In the genomic region with DNA sequence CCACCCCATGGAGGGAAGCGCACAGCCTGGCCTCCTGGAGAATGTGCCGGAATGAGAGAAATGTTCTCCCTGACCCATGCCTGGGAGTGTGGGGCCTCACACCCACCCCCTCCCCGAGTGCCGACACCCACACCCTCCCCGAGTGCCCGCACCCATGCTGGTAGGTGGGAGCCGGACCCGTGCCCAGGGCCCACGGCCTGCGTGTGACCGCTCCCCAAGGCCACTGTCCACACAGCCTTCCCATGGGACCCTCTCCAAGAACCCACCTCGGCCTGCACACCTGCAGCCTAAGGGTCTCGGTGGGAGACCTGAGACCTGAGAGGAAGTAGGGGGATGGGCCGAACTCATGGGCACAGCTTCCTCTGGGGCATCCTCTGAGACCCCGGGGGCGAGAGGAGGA, we compare ENCODE assay signal across 13 cellular contexts. TPM values are rescaled to one million over a fixed set of nuclear protein-coding genes. Genes with fewer than 3 reads are reported as not detected.
A peak's percentile ranks its signal among the peaks of the same experiment; 100 is the strongest.
DNase-seq lines count a peak whose midpoint lies in the region; ATAC-seq, FAIRE-seq and TF ChIP-seq lines count a peak whose summit lies in the region.
"Had no signal": no experiment of that assay in that cellular context is flagged by ENCODE, and none has a peak within 500 bp of the region (broad histone marks: within the 10 kb centered on the region; RNA-seq: fewer than 3 reads in every experiment).

No MANE protein-coding gene starts in this region.

- peaks cover 38 to 72% (median 56%) of the 10 kb centered on the region in 11 experiments for H3K27me3 ChIP-seq in BLaER1 treated with 17β-estradiol and CSF1 and Interleukin-3, amounts not matched to agents 10 nM and 100 nM
- H3K27me3 ChIP-seq in pancreas = no peaks in the 10 kb centered on the region

- no peaks in the 10 kb centered on the region for H3K9me3 ChIP-seq in BLaER1 treated with 17β-estradiol and CSF1 and Interleukin-3, amounts not matched to agents 10 nM and 100 nM (replicated peaks in 1 of 11)
- H3K9me3 ChIP-seq in pancreas = no peaks in the 10 kb centered on the region
- H3K9me3 ChIP-seq: A549 had no signal

- ATAC-seq in pancreas = no peak
- ATAC-seq: A549 had no signal

- H4K20me1 ChIP-seq in BLaER1 treated with 17β-estradiol and CSF1 and Interleukin-3, amounts not matched to agents 10 nM and 100 nM = peaks cover 0 to 52% (median 16%) of the 10 kb centered on the region in 11 experiments; a peak in 16 of 22 replicates

- intact Hi-C loops in pancreas (cut with DNase I) = no loop called here

- no peak overlapping the region for H3K4me3 ChIP-seq in BLaER1 treated with 17β-estradiol and CSF1 and Interleukin-3, amounts not matched to agents 10 nM and 100 nM
- no peak overlapping the region for H3K4me3 ChIP-seq in pancreas
- H3K4me3 ChIP-seq: A549 had no signal

- peak overlapping the region in 8 of 11 experiments; percentile 74 to 96 (median 89); a peak in 11 of 22 replicates for H3K4me2 ChIP-seq in BLaER1 treated with 17β-estradiol and CSF1 and Interleukin-3, amounts not matched to agents 10 nM and 100 nM
- H3K4me2 ChIP-seq: A549 had no signal

- H3K27ac ChIP-seq in BLaER1 treated with 17β-estradiol and CSF1 and Interleukin-3, amounts not matched to agents 10 nM and 100 nM = no peak overlapping the region
- peak overlapping the region; percentile 6 for H3K27ac ChIP-seq in caudate nucleus (ENCODE audit: low read depth, low read length)
- peak overlapping the region; percentile 48 to 93 (median 68) for H3K27ac ChIP-seq in pancreas
- H3K27ac ChIP-seq: A549 had no signal

- H3K4me1 ChIP-seq in BLaER1 treated with 17β-estradiol and CSF1 and Interleukin-3, amounts not matched to agents 10 nM and 100 nM = peaks cover 52 to 69% (median 60%) of the 10 kb centered on the region in 10 experiments
- peaks cover 0 to 30% (median 22%) of the 10 kb centered on the region in 3 donors for H3K4me1 ChIP-seq in pancreas

- TF ChIP-seq POLR2A in H54 (IDR thresholded peaks at IDR 0.05; ENCODE audit: low read depth, low read length) = no peak

- DNase-seq in caudate nucleus (lab: John Stamatoyannopoulos, UW) (no peak), pancreas (no peak), H54 (ENCODE audit: insufficient read length, low spot score) (no peak), NCI-H146 treated with DMSO at 0.1 percent for 48 hours (lab: John Stamatoyannopoulos, UW; ENCODE audit: unreplicated experiment) (no peak)
- no peak for DNase-seq in stimulated activated CD4-positive, alpha-beta T cell treated with anti-CD3 and anti-CD28 coated beads, Interleukin-4, amount 100 ng/mL, for 1 hour
- DNase-seq: CD4-positive, CD25-positive, alpha-beta regulatory T cell; H9 had no signal

- FAIRE-seq in pancreas (lab: Jason Lieb, UNC) (no peak), H54 (lab: Jason Lieb, UNC) (no peak)
- FAIRE-seq: A549 had no signal

- H3K36me3 ChIP-seq in BLaER1 treated with 17β-estradiol and CSF1 and Interleukin-3, amounts not matched to agents 10 nM and 100 nM = no peaks in the 10 kb centered on the region
- H3K36me3 ChIP-seq in pancreas = no peaks in the 10 kb centered on the region

- no peak for TF ChIP-seq CTCF in pancreas (IDR thresholded peaks at IDR 0.05)

- no peak overlapping the region for H3K9ac ChIP-seq in BLaER1 treated with 17β-estradiol and CSF1 and Interleukin-3, amounts not matched to agents 10 nM and 100 nM

- WGBS in pancreas, 2 donors = 70 to 83% methylated on average over 11 to 16 of the region's 16 CpGs

RNA-seq across cellular contexts. Expression of gene PVALEF, which starts 3.3 kb away (rescaled TPM):
- total RNA-seq in pancreas = under 1 TPM in 4 of 6 donors, not detected in 2; 0.12 to 0.51 (median 0.27) TPM
- under 1 TPM; 0.11 to 0.12 TPM for polyA plus RNA-seq in pancreas
- total RNA-seq: CD4-positive, CD25-positive, alpha-beta regulatory T cell; H9; HT-29 had no signal
- polyA plus RNA-seq: A549; AG04450; BJ; CD4-positive, CD25-positive, alpha-beta regulatory T cell; IgD-negative memory B cell had no signal

RNA-seq across cellular contexts. Expression of gene AATK, which starts 4.0 kb away (rescaled TPM):
- total RNA-seq in pancreas = 10 to 100 TPM; 24.9 to 49.6 (median 30.1) TPM
- 10 to 100 TPM; 24.3 to 40.1 TPM for polyA plus RNA-seq in pancreas
- total RNA-seq: CD4-positive, CD25-positive, alpha-beta regulatory T cell had no signal

Comparison
In these comparisons a context has a peak if more than half of its experiments do, and no peak if none do; other contexts are left out.
1. H3K27ac ChIP-seq: peak in caudate nucleus (single experiment) and pancreas (4 of 4); none in BLaER1 treated with 17β-estradiol and CSF1 and Interleukin-3, amounts not matched to agents 10 nM and 100 nM (0 of 11).